Comparison of ENCODE assay signal across 31 cellular contexts in genomic region chr13:66703597-66703996, GRCh38.
"Had no signal": no experiment of that assay in that cellular context is flagged by ENCODE, and none has a peak within 500 bp of the region (broad histone marks: within the 10 kb centered on the region; RNA-seq: fewer than 3 reads in every experiment).

No MANE protein-coding gene starts in this region.

- H3K27ac ChIP-seq: brain microvascular endothelial cell, PC-9, RWPE1, SJSA1 had no signal

- H3K9me3 Mint-ChIP-seq: activated CD4-positive, alpha-beta T cell treated with anti-CD3 and anti-CD28 coated beads, Interleukin-2, amount 10 ng/mL, durations not matched to agents 24 days and 14 days; activated CD8-positive, alpha-beta T cell treated with anti-CD3 and anti-CD28 coated beads for 36 hours; activated naive CD8-positive, alpha-beta T cell treated with anti-CD3 and anti-CD28 coated beads for 36 hours; activated T-cell treated with anti-CD3 and anti-CD28 coated beads, Interleukin-2, amount 50 U/mL, for 72 hours; activated T-helper 17 cell treated with anti-CD3 and anti-CD28 coated beads, Interleukin-2, amount 50 U/mL, for 72 hours; T-helper 1 cell treated with Interleukin-12 subunit alpha and Interleukin-12 subunit beta and Interleukin-4 antibody, amounts not matched to agents 30 μg/mL and 1 μg/mL, for 36 hours; T-helper 2 cell treated with Interferon-gamma antibody and Interleukin-4, amounts not matched to agents 5 μg/mL and 100 μg/mL, for 36 hours had no signal

- ATAC-seq: activated CD8-positive, alpha-beta T cell treated with anti-CD3 and anti-CD28 coated beads for 36 hours; activated T-cell treated with anti-CD3 and anti-CD28 coated beads, Interleukin-2, amount 50 U/mL, for 72 hours; activated T-helper 17 cell treated with anti-CD3 and anti-CD28 coated beads, Interleukin-2, amount 50 U/mL, for 72 hours; Right ventricle myocardium inferior had no signal

- H3K36me3 Mint-ChIP-seq: activated naive CD8-positive, alpha-beta T cell treated with anti-CD3 and anti-CD28 coated beads for 36 hours had no signal

- H3K27me3 Mint-ChIP-seq: activated CD4-positive, alpha-beta T cell treated with anti-CD3 and anti-CD28 coated beads, Interleukin-2, amount 10 ng/mL, durations not matched to agents 24 days and 14 days; activated CD8-positive, alpha-beta T cell treated with anti-CD3 and anti-CD28 coated beads for 36 hours; activated naive CD8-positive, alpha-beta T cell treated with anti-CD3 and anti-CD28 coated beads for 36 hours; activated T-helper 17 cell treated with anti-CD3 and anti-CD28 coated beads, Interleukin-2, amount 50 U/mL, for 72 hours had no signal

- H3K4me2 ChIP-seq: PC-9, SK-N-SH had no signal

- DNase-seq: activated CD4-positive, alpha-beta T cell treated with anti-CD3 and anti-CD28 coated beads, Interleukin-2, amount 10 ng/mL, durations not matched to agents 24 days and 14 days; activated CD4-positive, alpha-beta T cell treated with anti-CD3 and anti-CD28 coated beads, Interleukin-2, amount 50 U/mL, for 4 hours; activated CD8-positive, alpha-beta T cell treated with anti-CD3 and anti-CD28 coated beads for 36 hours; activated effector memory CD4-positive, alpha-beta T cell treated with anti-CD3 and anti-CD28 coated beads, Interleukin-2, amount 50 U/mL, for 16 hours; activated naive CD4-positive, alpha-beta T cell; activated naive CD4-positive, alpha-beta T cell treated with anti-CD3 and anti-CD28 coated beads, Interleukin-2, amount 50 U/mL, for 16 hours; activated naive CD8-positive, alpha-beta T cell treated with anti-CD3 and anti-CD28 coated beads for 36 hours; activated T-cell treated with anti-CD3 and anti-CD28 coated beads, Interleukin-2, amount 50 U/mL, for 1 hour; activated T-cell treated with anti-CD3 and anti-CD28 coated beads, Interleukin-2, amount 50 U/mL, for 72 hours; amniotic stem cell; aorta; brain microvascular endothelial cell; central memory CD4-positive, alpha-beta T cell; NCI-H1092 treated with DMSO at 0.1 percent for 48 hours; NCI-H1417; NCI-H146; NCI-H187; NCI-H2029 treated with DMSO at 0.1 percent for 48 hours; NCI-H2107; NCI-H2171; NCI-H510A; NCI-H526 treated with DMSO at 0.1 percent for 48 hours; NK-92 treated with Interleukin-12 subunit alpha and Interleukin-12 subunit beta, amount 100 ng/mL, for 24 hours; PC-9; SK-N-SH had no signal

- H3K27me3 ChIP-seq: brain microvascular endothelial cell, SJSA1 had no signal

- H3K4me3 ChIP-seq: PC-9, SJSA1 had no signal

- H3K36me3 ChIP-seq: brain microvascular endothelial cell, SJSA1 had no signal

- H3K9ac ChIP-seq: SK-N-SH had no signal

- H3K4me1 Mint-ChIP-seq: activated CD4-positive, alpha-beta T cell treated with anti-CD3 and anti-CD28 coated beads, Interleukin-2, amount 10 ng/mL, durations not matched to agents 24 days and 14 days; activated naive CD8-positive, alpha-beta T cell treated with anti-CD3 and anti-CD28 coated beads for 36 hours; activated T-helper 17 cell treated with anti-CD3 and anti-CD28 coated beads, Interleukin-2, amount 50 U/mL, for 72 hours had no signal

- H2AFZ ChIP-seq: PC-9 had no signal

- H3K4me3 Mint-ChIP-seq: activated CD4-positive, alpha-beta T cell treated with anti-CD3 and anti-CD28 coated beads, Interleukin-2, amount 10 ng/mL, durations not matched to agents 24 days and 14 days; activated CD8-positive, alpha-beta T cell treated with anti-CD3 and anti-CD28 coated beads for 36 hours; activated naive CD8-positive, alpha-beta T cell treated with anti-CD3 and anti-CD28 coated beads for 36 hours; activated T-cell treated with anti-CD3 and anti-CD28 coated beads, Interleukin-2, amount 50 U/mL, for 72 hours; activated T-helper 17 cell treated with anti-CD3 and anti-CD28 coated beads, Interleukin-2, amount 50 U/mL, for 72 hours; T-helper 1 cell treated with Interleukin-12 subunit alpha and Interleukin-12 subunit beta and Interleukin-4 antibody, amounts not matched to agents 30 μg/mL and 1 μg/mL, for 36 hours; T-helper 2 cell treated with Interferon-gamma antibody and Interleukin-4, amounts not matched to agents 5 μg/mL and 100 μg/mL, for 36 hours had no signal

- H3K9me3 ChIP-seq: SJSA1, SK-N-SH had no signal

- H3K4me1 ChIP-seq: SJSA1 had no signal

- H3K27ac Mint-ChIP-seq: activated CD4-positive, alpha-beta T cell treated with anti-CD3 and anti-CD28 coated beads, Interleukin-2, amount 10 ng/mL, durations not matched to agents 24 days and 14 days; activated CD8-positive, alpha-beta T cell treated with anti-CD3 and anti-CD28 coated beads for 36 hours; activated naive CD8-positive, alpha-beta T cell treated with anti-CD3 and anti-CD28 coated beads for 36 hours; activated T-cell treated with anti-CD3 and anti-CD28 coated beads, Interleukin-2, amount 50 U/mL, for 72 hours; activated T-helper 17 cell treated with anti-CD3 and anti-CD28 coated beads, Interleukin-2, amount 50 U/mL, for 72 hours; T-helper 1 cell treated with Interleukin-12 subunit alpha and Interleukin-12 subunit beta and Interleukin-4 antibody, amounts not matched to agents 30 μg/mL and 1 μg/mL, for 36 hours; T-helper 2 cell treated with Interferon-gamma antibody and Interleukin-4, amounts not matched to agents 5 μg/mL and 100 μg/mL, for 36 hours had no signal
